In genomic region chr11:134951305-134951700, GRCh38 we compare ENCODE assay signal across 10 cellular contexts.
DNase-seq lines count a peak whose midpoint lies in the region; ATAC-seq, FAIRE-seq and TF ChIP-seq lines count a peak whose summit lies in the region.
"Had no signal": no experiment of that assay in that cellular context is flagged by ENCODE, and none has a peak within 500 bp of the region (broad histone marks: within the 10 kb centered on the region; RNA-seq: fewer than 3 reads in every experiment).

No MANE protein-coding gene starts in this region.

- H3K27me3 ChIP-seq in ascending aorta (no peaks in the 10 kb centered on the region), body of pancreas (no peaks in the 10 kb centered on the region)

- no peaks in the 10 kb centered on the region for H3K36me3 ChIP-seq in ascending aorta
- no peaks in the 10 kb centered on the region for H3K36me3 ChIP-seq in body of pancreas (replicated peaks in 1 of 2; ENCODE audit: insufficient read depth in 1 of 2, low read depth in 2 of 2)

- no peak overlapping the region for H3K27ac Mint-ChIP-seq in progenitor cell of endocrine pancreas

- H3K4me3 ChIP-seq in ascending aorta (peak overlapping the region; percentile 24 to 39), body of pancreas (no peak overlapping the region)
- H3K4me3 ChIP-seq: mucosa of descending colon had no signal

- ATAC-seq in left ventricle myocardium superior (peak; percentile 50), sciatic nerve (peak; percentile 84), body of pancreas (no peak)
- ATAC-seq: mucosa of descending colon had no signal

- no peaks in the 10 kb centered on the region for H3K4me1 Mint-ChIP-seq in progenitor cell of endocrine pancreas (ENCODE audit: low read depth)

- H3K27me3 Mint-ChIP-seq in progenitor cell of endocrine pancreas, result peaks cover 25% of the 10 kb centered on the region

- DNase-seq in H54 (ENCODE audit: insufficient read length, low spot score), result peak; percentile 9
- DNase-seq in ascending aorta (ENCODE audit: low spot score in 2 of 2), result peak in 1 of 2 donors; percentile 86
- peak; percentile 39 for DNase-seq in left ventricle myocardium superior
- no peak for DNase-seq in sciatic nerve (ENCODE audit: low spot score)
- DNase-seq in activated CD4-positive, alpha-beta T cell treated with anti-CD3 and anti-CD28 coated beads, Interleukin-2, amount 50 U/mL, for 4 hours, result no peak
- no peak for DNase-seq in DMS114 treated with DMSO at 0.1 percent for 48 hours (lab: John Stamatoyannopoulos, UW; ENCODE audit: unreplicated experiment)
- no peak for DNase-seq in progenitor cell of endocrine pancreas (ENCODE audit: low spot score, unreplicated experiment)
- DNase-seq in body of pancreas, result no peak
- DNase-seq: KBM-7, mucosa of descending colon had no signal

- peaks cover 14 to 35% of the 10 kb centered on the region in 2 donors for H3K4me1 ChIP-seq in ascending aorta
- H3K4me1 ChIP-seq in body of pancreas, result no peaks in the 10 kb centered on the region

- TF ChIP-seq CTCF in ascending aorta (IDR thresholded peaks at IDR 0.05), result no peak
- TF ChIP-seq CTCF in progenitor cell of endocrine pancreas (IDR thresholded peaks at IDR 0.05; ENCODE audit: unreplicated experiment), result no peak
- TF ChIP-seq CTCF in body of pancreas (IDR thresholded peaks at IDR 0.05), result no peak

- H3K27ac ChIP-seq in ascending aorta, result peak overlapping the region; percentile 77
- H3K27ac ChIP-seq in body of pancreas, result no peak overlapping the region

- no peak for TF ChIP-seq POLR2A in H54 (IDR thresholded peaks at IDR 0.05; ENCODE audit: low read depth, low read length)
- no peak for TF ChIP-seq POLR2A in body of pancreas (IDR thresholded peaks at IDR 0.05)

- H3K9me3 ChIP-seq in ascending aorta (no peaks in the 10 kb centered on the region), body of pancreas (no peaks in the 10 kb centered on the region)
- H3K9me3 ChIP-seq: mucosa of descending colon had no signal

- no peak for FAIRE-seq in H54 (lab: Jason Lieb, UNC)

- H3K36me3 Mint-ChIP-seq in progenitor cell of endocrine pancreas (ENCODE audit: insufficient read depth), result no peaks in the 10 kb centered on the region

- no peaks in the 10 kb centered on the region for H3K9me3 Mint-ChIP-seq in progenitor cell of endocrine pancreas (ENCODE audit: low read depth)

- 48 to 61% methylated on average over 5 to 6 of the region's 6 CpGs for WGBS in body of pancreas, 2 donors

- H3K4me3 Mint-ChIP-seq in progenitor cell of endocrine pancreas (ENCODE audit: low read depth), result no peak overlapping the region

- intact Hi-C loops in ascending aorta (cut with DNase I) (no loop called here), left ventricle myocardium superior (cut with micrococcal nuclease) (no loop called here), sciatic nerve (cut with DNase I) (no loop called here), body of pancreas (cut with DNase I) (no loop called here)

Comparison
In these comparisons a context has a peak if more than half of its experiments do, and no peak if none do; other contexts are left out.
1. DNase-seq: peak in H54 (single experiment) and left ventricle myocardium superior (single experiment); none in sciatic nerve (single experiment), activated CD4-positive, alpha-beta T cell treated with anti-CD3 and anti-CD28 coated beads, Interleukin-2, amount 50 U/mL, for 4 hours (0 of 2), DMS114 treated with DMSO at 0.1 percent for 48 hours (single experiment), progenitor cell of endocrine pancreas (single experiment) and body of pancreas (0 of 4).
2. H3K27ac ChIP-seq: peak in ascending aorta (2 of 2); none in body of pancreas (0 of 4).
3. H3K4me3 ChIP-seq: peak in ascending aorta (2 of 2); none in body of pancreas (0 of 2).